In genomic region chr3:128456776-128457715, GRCh38 we compare ENCODE assay signal across 25 cellular contexts. TPM values are rescaled to one million over a fixed set of nuclear protein-coding genes. Genes with fewer than 3 reads are reported as not detected.
DNase-seq lines count a peak whose midpoint lies in the region; ATAC-seq and TF ChIP-seq lines count a peak whose summit lies in the region.
"Had no signal": no experiment of that assay in that cellular context is flagged by ENCODE, and none has a peak within 500 bp of the region (broad histone marks: within the 10 kb centered on the region; RNA-seq: fewer than 3 reads in every experiment).

No MANE protein-coding gene starts in this region.

- no peak overlapping the region for H3K27ac Mint-ChIP-seq in CD14-positive monocyte
- H3K27ac Mint-ChIP-seq: activated CD4-positive, alpha-beta memory T cell treated with anti-CD3 and anti-CD28 coated beads, Interleukin-2, amount 10 ng/mL, durations not matched to agents 7 days and 5 days; activated naive CD4-positive, alpha-beta T cell treated with anti-CD3 and anti-CD28 coated beads, Interleukin-2, amount 10 ng/mL, durations not matched to agents 7 days and 5 days; CD4-positive, CD25-positive, alpha-beta regulatory T cell; HFFc6; T-helper 17 cell had no signal

- H3K4me1 ChIP-seq in BE2C, result peaks cover 55% of the 10 kb centered on the region
- H3K4me1 ChIP-seq: left ventricle myocardium inferior had no signal

- no peak for ATAC-seq in GM21515 (IDR thresholded peaks at IDR 0.05; ENCODE audit: unreplicated experiment)
- ATAC-seq: activated T-cell treated with anti-CD3 and anti-CD28 coated beads, Interleukin-2, amount 50 U/mL, for 4 hours; esophagus mucosa; mucosa of descending colon; T-helper 17 cell had no signal

- peaks cover 0 to 5% (median 0%) of the 10 kb centered on the region in 7 donors for H3K9me3 Mint-ChIP-seq in CD14-positive monocyte
- H3K9me3 Mint-ChIP-seq: activated CD4-positive, alpha-beta memory T cell treated with anti-CD3 and anti-CD28 coated beads, Interleukin-2, amount 10 ng/mL, durations not matched to agents 7 days and 5 days; activated naive CD4-positive, alpha-beta T cell treated with anti-CD3 and anti-CD28 coated beads, Interleukin-2, amount 10 ng/mL, durations not matched to agents 7 days and 5 days; activated T-cell treated with anti-CD3 and anti-CD28 coated beads, Interleukin-2, amount 50 U/mL, for 4 hours; CD4-positive, CD25-positive, alpha-beta regulatory T cell; central memory CD8-positive, alpha-beta T cell; HFFc6 had no signal

- H3K36me3 ChIP-seq in BE2C (peaks cover 10% of the 10 kb centered on the region), H7 (replicated peaks; ENCODE audit: control insufficient read depth, insufficient read depth, low read length) (no peaks in the 10 kb centered on the region)
- H3K36me3 ChIP-seq: left ventricle myocardium inferior had no signal

- H3K36me3 Mint-ChIP-seq in CD14-positive monocyte, result no peaks in the 10 kb centered on the region
- H3K36me3 Mint-ChIP-seq: activated naive CD4-positive, alpha-beta T cell treated with anti-CD3 and anti-CD28 coated beads, Interleukin-2, amount 10 ng/mL, durations not matched to agents 7 days and 5 days; CD4-positive, CD25-positive, alpha-beta regulatory T cell had no signal

- H3K4me3 Mint-ChIP-seq in CD14-positive monocyte, result no peak overlapping the region
- H3K4me3 Mint-ChIP-seq: activated CD4-positive, alpha-beta memory T cell treated with anti-CD3 and anti-CD28 coated beads, Interleukin-2, amount 10 ng/mL, durations not matched to agents 7 days and 5 days; activated naive CD4-positive, alpha-beta T cell treated with anti-CD3 and anti-CD28 coated beads, Interleukin-2, amount 10 ng/mL, durations not matched to agents 7 days and 5 days; activated T-cell treated with anti-CD3 and anti-CD28 coated beads, Interleukin-2, amount 50 U/mL, for 4 hours; CD4-positive, CD25-positive, alpha-beta regulatory T cell; central memory CD8-positive, alpha-beta T cell; HFFc6; T-helper 17 cell had no signal

- no peaks in the 10 kb centered on the region for H3K9me3 ChIP-seq in BE2C
- H3K9me3 ChIP-seq: left ventricle myocardium inferior, mucosa of descending colon had no signal

- H3K4me1 Mint-ChIP-seq in CD14-positive monocyte, result no peaks in the 10 kb centered on the region
- H3K4me1 Mint-ChIP-seq: activated CD4-positive, alpha-beta memory T cell treated with anti-CD3 and anti-CD28 coated beads, Interleukin-2, amount 10 ng/mL, durations not matched to agents 7 days and 5 days; activated naive CD4-positive, alpha-beta T cell treated with anti-CD3 and anti-CD28 coated beads, Interleukin-2, amount 10 ng/mL, durations not matched to agents 7 days and 5 days; CD4-positive, CD25-positive, alpha-beta regulatory T cell; central memory CD8-positive, alpha-beta T cell; T-helper 17 cell had no signal

- intact Hi-C loops in CD14-positive monocyte (cut with micrococcal nuclease), result no loop called here

- DNase-seq in BE2C (peak; percentile 97), H7 (peak; percentile 91), NCI-H82 (lab: John Stamatoyannopoulos, UW) (peak; percentile 98), erythroblast (lab: John Stamatoyannopoulos, UW) (peak; percentile 75 to 92), CD14-positive monocyte (ENCODE audit: low spot score) (no peak), GOT3 (lab: John Stamatoyannopoulos, UW) (no peak)
- no peak for DNase-seq in stimulated activated CD4-positive, alpha-beta T cell treated with anti-CD3 and anti-CD28 coated beads, Interleukin-4, amount 100 ng/mL, for 4 hours
- DNase-seq: activated CD4-positive, alpha-beta memory T cell treated with anti-CD3 and anti-CD28 coated beads, Interleukin-2, amount 10 ng/mL, durations not matched to agents 7 days and 5 days; activated CD4-positive, CD25-positive, alpha-beta regulatory T cell; activated naive CD4-positive, alpha-beta T cell treated with anti-CD3 and anti-CD28 coated beads, Interleukin-2, amount 10 ng/mL, durations not matched to agents 7 days and 5 days; activated T-cell treated with anti-CD3 and anti-CD28 coated beads, Interleukin-2, amount 50 U/mL, for 4 hours; aorta; CD4-positive, CD25-positive, alpha-beta regulatory T cell; DMS79; HFFc6; left ventricle myocardium inferior; SIG-M5; stimulated activated CD4-positive, alpha-beta T cell treated with anti-CD3 and anti-CD28 coated beads, Interleukin-12 subunit alpha, Interleukin-12 subunit beta, amount 100 ng/mL, for 4 hours; T-helper 17 cell had no signal

- H3K27me3 ChIP-seq in BE2C (no peaks in the 10 kb centered on the region), H7 (ENCODE audit: control insufficient read depth, insufficient read depth, low read length) (no peaks in the 10 kb centered on the region; the same call in none of the 2 replicates)

- TF ChIP-seq POLR2A in erythroblast (IDR thresholded peaks at IDR 0.05; ENCODE audit: low read length), result no peak

- TF ChIP-seq CTCF in BE2C (IDR thresholded peaks at IDR 0.05; ENCODE audit: low read depth, low read length) (no peak), CD14-positive monocyte (IDR thresholded peaks at IDR 0.05) (no peak)

- peak overlapping the region; percentile 76 for H3K4me3 ChIP-seq in BE2C (ENCODE audit: low read depth, low read length)
- H3K4me3 ChIP-seq in H7 (ENCODE audit: insufficient read depth, low read depth, low read length), result no peak overlapping the region
- H3K4me3 ChIP-seq: left ventricle myocardium inferior, mucosa of descending colon had no signal

- H3K27me3 Mint-ChIP-seq in CD14-positive monocyte (ENCODE audit: low read depth in 3 of 3), result peaks cover 25 to 54% (median 40%) of the 10 kb centered on the region in 3 donors

RNA-seq across cellular contexts. Expression of gene DNAJB8, which starts 9.6 kb away (rescaled TPM):
- 0.12 TPM for polyA plus RNA-seq in BE2C (2012; ENCODE audit: insufficient read depth, insufficient read length, low read depth)
- total RNA-seq in H7 (2014; rRNA removed; shearing (Covaris generic)), result not detected in 2 replicates
- not detected for polyA plus RNA-seq in CD14-positive monocyte
- total RNA-seq: activated CD4-positive, alpha-beta memory T cell treated with anti-CD3 and anti-CD28 coated beads, Interleukin-2, amount 10 ng/mL, durations not matched to agents 7 days and 5 days; activated T-cell treated with anti-CD3 and anti-CD28 coated beads, Interleukin-2, amount 50 U/mL, for 4 hours; aorta; CD4-positive, CD25-positive, alpha-beta regulatory T cell; esophagus mucosa; HFFc6; left ventricle myocardium inferior; mucosa of descending colon; T-helper 17 cell; temporal lobe had no signal
- polyA plus RNA-seq: AG04450; aorta; CD4-positive, CD25-positive, alpha-beta regulatory T cell had no signal

RNA-seq across cellular contexts. Expression of gene GATA2, which starts 36.0 kb away (rescaled TPM):
- polyA plus RNA-seq in BE2C (2012; ENCODE audit: insufficient read depth, insufficient read length, low read depth), result 791 TPM
- 3.9 and 5.4 TPM in 2 replicates for total RNA-seq in H7 (2014; rRNA removed; shearing (Covaris generic))
- under 1 TPM in 1 of 2 donors, not detected in 1; 0.07 TPM for polyA plus RNA-seq in CD14-positive monocyte
- polyA plus RNA-seq: CD4-positive, CD25-positive, alpha-beta regulatory T cell had no signal

Comparison
In these comparisons a context has a peak if more than half of its experiments do, and no peak if none do; other contexts are left out.
1. DNase-seq: peak in BE2C (single experiment), H7 (single experiment), NCI-H82 (single experiment) and erythroblast (2 of 2); none in CD14-positive monocyte (single experiment), GOT3 (single experiment) and stimulated activated CD4-positive, alpha-beta T cell treated with anti-CD3 and anti-CD28 coated beads, Interleukin-4, amount 100 ng/mL, for 4 hours (0 of 2).